Comparison of ENCODE assay signal across 1 cellular context in the genomic region with DNA sequence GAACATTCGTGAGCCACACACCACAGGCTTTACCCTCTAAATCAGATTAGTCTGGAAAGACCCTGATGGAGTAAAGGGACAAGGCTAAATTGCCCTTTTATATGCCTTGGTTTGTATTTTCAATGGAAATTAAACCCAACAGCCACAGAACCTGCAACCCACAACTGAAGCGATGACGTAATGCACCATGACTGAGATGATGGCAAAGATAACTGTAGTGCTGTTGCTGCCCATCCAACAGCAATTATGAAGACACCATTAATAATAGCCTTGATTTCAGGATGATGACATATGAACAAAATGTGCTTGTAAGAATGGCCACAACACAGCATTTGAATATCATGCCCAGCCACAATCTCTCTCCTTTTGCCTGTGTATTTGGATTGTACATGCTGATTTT.
TF ChIP-seq lines count a peak whose summit lies in the region.

No MANE protein-coding gene starts in this region.

TF ChIP-seq in K562, 482 proteins besides CTCF, POLR2A, EP300 and RAD21 (continued from another document):
- TF ChIP-seq THAP12 (CRISPR knock-in tag; IDR thresholded peaks at IDR 0.05), result no peak
- no peak for TF ChIP-seq ZNF133 (CRISPR knock-in tag; IDR thresholded peaks at IDR 0.05)
- TF ChIP-seq DIDO1 (tag; IDR thresholded peaks at IDR 0.05; ENCODE audit: low read depth), result no peak
- no peak for TF ChIP-seq EWSR1 (IDR thresholded peaks at IDR 0.05; ENCODE audit: borderline replicate concordance, low read depth, partially characterized antibody)
- TF ChIP-seq JUND (IDR thresholded peaks at IDR 0.05; ENCODE audit: borderline replicate concordance, low read depth, low read length), result peak; percentile 68; the same call in 1 of the 2 replicates
- peak; percentile 79; the same call in 2 of the 3 replicates for TF ChIP-seq JUND (tag; IDR thresholded peaks at IDR 0.05; ENCODE audit: borderline replicate concordance, low read depth, low read length)
- TF ChIP-seq TBL1XR1 (IDR thresholded peaks at IDR 0.05; ENCODE audit: low read length in 2 of 2), result no peak
TF ChIP-seq in K562: peak in this region for 4.
